In the genomic region with DNA sequence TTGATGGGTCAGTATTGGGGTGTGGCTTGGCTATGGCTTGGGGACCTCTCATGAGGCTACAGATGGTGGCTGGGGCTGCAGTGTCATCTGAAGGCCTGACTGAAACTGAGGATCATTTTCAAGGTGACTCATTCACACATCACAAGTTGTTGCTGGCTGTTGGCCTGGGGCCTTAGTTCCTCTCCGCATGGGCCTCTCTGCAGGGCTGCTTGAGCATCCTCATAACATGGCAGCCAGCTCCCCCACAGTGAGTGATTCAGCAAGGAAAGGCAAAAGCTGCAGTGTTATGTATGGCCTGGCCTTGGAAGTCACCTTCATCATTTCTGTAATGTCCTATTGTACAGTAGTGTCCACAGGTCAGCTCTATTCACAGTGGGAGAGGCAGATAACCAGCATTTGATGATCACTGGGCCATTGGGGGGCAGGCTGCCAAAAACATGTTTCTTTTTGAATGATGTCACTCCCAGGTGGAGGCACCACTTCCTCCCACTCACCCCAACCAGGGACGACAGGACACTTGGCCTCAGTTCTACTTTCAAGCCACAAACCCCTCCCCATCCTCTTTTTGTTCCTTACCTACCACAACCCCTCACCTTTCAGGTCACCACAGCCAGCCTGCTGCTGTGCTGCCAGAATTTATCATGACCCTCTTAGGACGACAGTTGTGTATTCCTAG, we compare ENCODE assay signal across 15 cellular contexts. TPM values are rescaled to one million over a fixed set of nuclear protein-coding genes. Genes with fewer than 3 reads are reported as not detected.
DNase-seq lines count a peak whose midpoint lies in the region; ATAC-seq and TF ChIP-seq lines count a peak whose summit lies in the region.
"Had no signal": no experiment of that assay in that cellular context is flagged by ENCODE, and none has a peak within 500 bp of the region (broad histone marks: within the 10 kb centered on the region; RNA-seq: fewer than 3 reads in every experiment).

No MANE protein-coding gene starts in this region.

- TF ChIP-seq CTCF in WTC11 (IDR thresholded peaks at IDR 0.05) = no peak

- ATAC-seq in WTC11 = no peak
- ATAC-seq in stimulated activated naive CD8-positive, alpha-beta T cell treated with anti-CD3 and anti-CD28 coated beads, Interleukin-15, Interleukin-2, amounts not matched to agents 100 U/mL and 50 U/mL, for 24 hours = peak; percentile 44
- ATAC-seq: gastroesophageal sphincter, left ventricle myocardium superior had no signal

- peak overlapping the region; percentile 90 for H3K27ac ChIP-seq in effector memory CD4-positive, alpha-beta T cell (ENCODE audit: insufficient read depth, low read length, poor library complexity, severe bottlenecking)
- H3K27ac ChIP-seq: colonic mucosa, gastroesophageal sphincter, HL-60 had no signal

- CTCF ChIA-PET in activated CD4-positive, alpha-beta T cell treated with anti-CD3 and anti-CD28 coated beads, Interleukin-2, amount 10 ng/mL, durations not matched to agents 7 days and 5 days (lab: Charles Lee) = interaction anchor here (1.0 kb wide), 1 partner anchor 103 kb away, joined by 3 read pairs; no protein-coding TSS in a partner anchor
- CTCF ChIA-PET in WTC11 (lab: Charles Lee) = no interaction called here

- DNase-seq in activated CD4-positive, alpha-beta T cell treated with anti-CD3 and anti-CD28 coated beads, Interleukin-2, amount 10 ng/mL, durations not matched to agents 7 days and 5 days = peak; percentile 37
- DNase-seq in activated CD4-positive, alpha-beta T cell treated with anti-CD3 and anti-CD28 coated beads for 4 hours = no peak
- no peak for DNase-seq in WTC11 (ENCODE audit: low spot score)
- DNase-seq in effector memory CD4-positive, alpha-beta T cell = no peak
- peak; percentile 62 for DNase-seq in stimulated activated naive CD8-positive, alpha-beta T cell treated with anti-CD3 and anti-CD28 coated beads, Interleukin-15, Interleukin-2, amounts not matched to agents 100 U/mL and 50 U/mL, for 24 hours
- DNase-seq in SKM-1 treated with dmso at 0.1 percent for 144 hours (lab: John Stamatoyannopoulos, UW; ENCODE audit: unreplicated experiment) = no peak
- no peak for DNase-seq in SHP77 (lab: John Stamatoyannopoulos, UW)
- no peak for DNase-seq in HuH-7 (ENCODE audit: low spot score)
- DNase-seq: ACHN, colonic mucosa, H7, left ventricle myocardium superior, NCI-H1694 had no signal

- peaks cover 11% of the 10 kb centered on the region for H3K9me3 Mint-ChIP-seq in activated CD4-positive, alpha-beta T cell treated with anti-CD3 and anti-CD28 coated beads, Interleukin-2, amount 10 ng/mL, durations not matched to agents 7 days and 5 days
- peaks cover 13% of the 10 kb centered on the region for H3K9me3 Mint-ChIP-seq in WTC11

- H3K36me3 ChIP-seq in effector memory CD4-positive, alpha-beta T cell (ENCODE audit: control insufficient read depth, insufficient read depth, low read length) = no peaks in the 10 kb centered on the region
- H3K36me3 ChIP-seq: colonic mucosa, gastroesophageal sphincter had no signal

- H3K36me3 Mint-ChIP-seq in activated CD4-positive, alpha-beta T cell treated with anti-CD3 and anti-CD28 coated beads, Interleukin-2, amount 10 ng/mL, durations not matched to agents 7 days and 5 days (ENCODE audit: low read depth) = peaks cover 55% of the 10 kb centered on the region
- peaks cover 2% of the 10 kb centered on the region for H3K36me3 Mint-ChIP-seq in WTC11

- no peak overlapping the region for H3K4me3 ChIP-seq in effector memory CD4-positive, alpha-beta T cell (ENCODE audit: insufficient read depth, low read depth, low read length, poor library complexity, severe bottlenecking)
- H3K4me3 ChIP-seq: colonic mucosa, gastroesophageal sphincter had no signal

- H3K4me1 ChIP-seq in effector memory CD4-positive, alpha-beta T cell (ENCODE audit: control insufficient read depth, insufficient read depth, low read length, poor library complexity, severe bottlenecking) = peaks cover 46% of the 10 kb centered on the region
- H3K4me1 ChIP-seq: colonic mucosa, gastroesophageal sphincter had no signal

- H3K27me3 Mint-ChIP-seq in activated CD4-positive, alpha-beta T cell treated with anti-CD3 and anti-CD28 coated beads, Interleukin-2, amount 10 ng/mL, durations not matched to agents 7 days and 5 days = no peaks in the 10 kb centered on the region
- H3K27me3 Mint-ChIP-seq in WTC11 (ENCODE audit: low read depth) = no peaks in the 10 kb centered on the region; the same call in 1 of the 2 replicates

- H3K4me3 Mint-ChIP-seq in activated CD4-positive, alpha-beta T cell treated with anti-CD3 and anti-CD28 coated beads, Interleukin-2, amount 10 ng/mL, durations not matched to agents 7 days and 5 days = peak overlapping the region; percentile 42
- H3K4me3 Mint-ChIP-seq in WTC11 = no peak overlapping the region

- H3K27me3 ChIP-seq in effector memory CD4-positive, alpha-beta T cell (replicated peaks; ENCODE audit: control insufficient read depth, insufficient read depth, low read length, poor library complexity, severe bottlenecking) = no peaks in the 10 kb centered on the region
- H3K27me3 ChIP-seq: colonic mucosa, gastroesophageal sphincter had no signal

- no peaks in the 10 kb centered on the region for H3K9me3 ChIP-seq in effector memory CD4-positive, alpha-beta T cell (ENCODE audit: control insufficient read depth, low read length)
- H3K9me3 ChIP-seq: colonic mucosa had no signal

- H3K4me1 Mint-ChIP-seq in activated CD4-positive, alpha-beta T cell treated with anti-CD3 and anti-CD28 coated beads, Interleukin-2, amount 10 ng/mL, durations not matched to agents 7 days and 5 days = peaks cover 50% of the 10 kb centered on the region
- peaks cover 18% of the 10 kb centered on the region for H3K4me1 Mint-ChIP-seq in WTC11

- H3K27ac Mint-ChIP-seq in activated CD4-positive, alpha-beta T cell treated with anti-CD3 and anti-CD28 coated beads, Interleukin-2, amount 10 ng/mL, durations not matched to agents 7 days and 5 days = peak overlapping the region; percentile 99
- H3K27ac Mint-ChIP-seq in WTC11 = peak overlapping the region; percentile 65; the same call in 1 of the 2 replicates

- POLR2A ChIA-PET in activated CD4-positive, alpha-beta T cell treated with anti-CD3 and anti-CD28 coated beads, Interleukin-2, amount 10 ng/mL, durations not matched to agents 7 days and 5 days (lab: Charles Lee) = no interaction called here
- POLR2A ChIA-PET in WTC11 (lab: Charles Lee) = no interaction called here

TF ChIP-seq in WTC11, 78 proteins besides CTCF, POLR2A, EP300 and RAD21:
- no peak for TF ChIP-seq CBFB (CRISPR knock-in tag; IDR thresholded peaks at IDR 0.05; ENCODE audit: low read depth)

RNA-seq across cellular contexts. Expression of gene FGD3, which starts 14.4 kb away (rescaled TPM):
- total RNA-seq in activated CD4-positive, alpha-beta T cell treated with anti-CD3 and anti-CD28 coated beads, Interleukin-2, amount 10 ng/mL, durations not matched to agents 7 days and 5 days = 100 to 1,000 TPM; 148 to 156 TPM
- total RNA-seq in WTC11 (2021) = 1.7 to 1.9 TPM (median 1.8 TPM) in 3 replicates

Comparison
In these comparisons a context has a peak if more than half of its experiments do, and no peak if none do; other contexts are left out.
1. DNase-seq: peak in activated CD4-positive, alpha-beta T cell treated with anti-CD3 and anti-CD28 coated beads, Interleukin-2, amount 10 ng/mL, durations not matched to agents 7 days and 5 days (single experiment) and stimulated activated naive CD8-positive, alpha-beta T cell treated with anti-CD3 and anti-CD28 coated beads, Interleukin-15, Interleukin-2, amounts not matched to agents 100 U/mL and 50 U/mL, for 24 hours (single experiment); none in activated CD4-positive, alpha-beta T cell treated with anti-CD3 and anti-CD28 coated beads for 4 hours (0 of 2), WTC11 (single experiment), effector memory CD4-positive, alpha-beta T cell (0 of 3), SKM-1 treated with dmso at 0.1 percent for 144 hours (single experiment), SHP77 (0 of 2) and HuH-7 (single experiment).
2. RNA of gene FGD3, which starts 14.4 kb away (total RNA-seq): 148 to 156 TPM in activated CD4-positive, alpha-beta T cell treated with anti-CD3 and anti-CD28 coated beads, Interleukin-2, amount 10 ng/mL, durations not matched to agents 7 days and 5 days; 1.7 to 1.9 TPM in WTC11; every median in the first group is over 10 times any median in the second.